8 cellular contexts compared by ENCODE assay signal in the genomic region with DNA sequence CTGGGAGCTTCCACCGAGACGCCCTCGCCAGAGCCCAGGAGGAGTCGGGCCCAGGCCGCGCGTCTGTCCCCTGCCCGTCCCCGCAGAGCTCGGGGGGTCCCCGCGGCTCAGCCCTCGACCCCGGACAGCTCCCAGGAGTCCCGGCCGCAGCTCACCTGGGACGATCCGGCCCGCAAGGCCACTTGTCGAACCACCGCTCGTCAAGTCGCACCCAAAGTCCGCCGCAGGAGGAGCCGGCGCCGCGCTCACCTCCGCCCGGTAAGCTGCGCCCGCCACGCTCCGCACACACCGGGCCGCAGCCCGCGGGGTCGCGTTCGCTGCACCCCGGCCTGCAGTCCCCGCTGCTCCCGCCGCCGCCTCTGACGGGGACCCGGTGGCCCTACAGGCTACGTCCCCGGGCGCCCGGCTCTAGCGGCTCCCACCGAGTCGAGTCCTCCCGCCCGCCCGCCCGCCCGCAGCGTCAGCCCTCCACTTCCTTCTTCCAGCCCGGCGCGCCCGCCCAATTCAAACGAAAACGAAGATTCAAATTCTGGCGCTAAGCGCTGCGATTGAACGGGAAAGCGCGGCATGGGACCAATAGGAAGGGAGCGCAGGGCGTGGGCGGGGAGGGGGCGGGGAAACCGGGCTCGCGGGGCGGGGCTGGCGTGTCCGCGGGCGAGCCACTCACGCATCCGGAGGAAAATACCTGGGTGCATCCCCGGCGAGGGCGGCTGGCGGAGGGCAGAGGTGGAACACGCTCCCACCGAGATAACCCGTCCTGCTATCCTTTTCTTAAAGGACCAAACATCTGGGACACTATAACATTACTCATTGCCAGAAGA. TPM values are rescaled to one million over a fixed set of nuclear protein-coding genes. Genes with fewer than 3 reads are reported as not detected.
A peak's percentile ranks its signal among the peaks of the same experiment; 100 is the strongest.
DNase-seq lines count a peak whose midpoint lies in the region; ATAC-seq, FAIRE-seq and TF ChIP-seq lines count a peak whose summit lies in the region.

A gene with protein sequence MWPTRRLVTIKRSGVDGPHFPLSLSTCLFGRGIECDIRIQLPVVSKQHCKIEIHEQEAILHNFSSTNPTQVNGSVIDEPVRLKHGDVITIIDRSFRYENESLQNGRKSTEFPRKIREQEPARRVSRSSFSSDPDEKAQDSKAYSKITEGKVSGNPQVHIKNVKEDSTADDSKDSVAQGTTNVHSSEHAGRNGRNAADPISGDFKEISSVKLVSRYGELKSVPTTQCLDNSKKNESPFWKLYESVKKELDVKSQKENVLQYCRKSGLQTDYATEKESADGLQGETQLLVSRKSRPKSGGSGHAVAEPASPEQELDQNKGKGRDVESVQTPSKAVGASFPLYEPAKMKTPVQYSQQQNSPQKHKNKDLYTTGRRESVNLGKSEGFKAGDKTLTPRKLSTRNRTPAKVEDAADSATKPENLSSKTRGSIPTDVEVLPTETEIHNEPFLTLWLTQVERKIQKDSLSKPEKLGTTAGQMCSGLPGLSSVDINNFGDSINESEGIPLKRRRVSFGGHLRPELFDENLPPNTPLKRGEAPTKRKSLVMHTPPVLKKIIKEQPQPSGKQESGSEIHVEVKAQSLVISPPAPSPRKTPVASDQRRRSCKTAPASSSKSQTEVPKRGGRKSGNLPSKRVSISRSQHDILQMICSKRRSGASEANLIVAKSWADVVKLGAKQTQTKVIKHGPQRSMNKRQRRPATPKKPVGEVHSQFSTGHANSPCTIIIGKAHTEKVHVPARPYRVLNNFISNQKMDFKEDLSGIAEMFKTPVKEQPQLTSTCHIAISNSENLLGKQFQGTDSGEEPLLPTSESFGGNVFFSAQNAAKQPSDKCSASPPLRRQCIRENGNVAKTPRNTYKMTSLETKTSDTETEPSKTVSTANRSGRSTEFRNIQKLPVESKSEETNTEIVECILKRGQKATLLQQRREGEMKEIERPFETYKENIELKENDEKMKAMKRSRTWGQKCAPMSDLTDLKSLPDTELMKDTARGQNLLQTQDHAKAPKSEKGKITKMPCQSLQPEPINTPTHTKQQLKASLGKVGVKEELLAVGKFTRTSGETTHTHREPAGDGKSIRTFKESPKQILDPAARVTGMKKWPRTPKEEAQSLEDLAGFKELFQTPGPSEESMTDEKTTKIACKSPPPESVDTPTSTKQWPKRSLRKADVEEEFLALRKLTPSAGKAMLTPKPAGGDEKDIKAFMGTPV (N-terminal part only) (minus strand): TSS at position 480 of the 821 bp plus-strand sequence. CDS start 756 bp downstream, outside the sequence.

- H3K4me3 ChIP-seq in heart right ventricle (peak within 1 kb of the TSS; percentile 26 to 83 (median 65)), upper lobe of left lung (peak within 1 kb of the TSS; percentile 27 to 79 (median 73))

- H3K27me3 ChIP-seq in heart right ventricle (peaks cover 0 to 47% (median 37%) of the 10 kb centered on the region in 7 donors), upper lobe of left lung (peaks cover 0 to 3% (median 0%) of the 10 kb centered on the region in 4 donors)

- peak; percentile 77 for DNase-seq in GM12892 (ENCODE audit: insufficient read length)
- peak; percentile 65 for DNase-seq in NCI-H1105 treated with DMSO at 0.1 percent for 48 hours (lab: John Stamatoyannopoulos, UW)
- DNase-seq in SW480 (ENCODE audit: low spot score) = peak; percentile 90
- DNase-seq in activated naive CD8-positive, alpha-beta T cell treated with anti-CD3 and anti-CD28 coated beads, Interleukin-2, amount 50 U/mL, for 16 hours (ENCODE audit: low read depth, low spot score) = peak; percentile 72
- DNase-seq in heart right ventricle = peak; percentile 79 to 86
- peak in 9 of 10 donors; percentile 41 to 93 (median 67) for DNase-seq in posterior cingulate gyrus
- DNase-seq in upper lobe of left lung = peak; percentile 87 to 94

- TF ChIP-seq POLR2A in GM12892 (IDR thresholded peaks at IDR 0.05; ENCODE audit: low read depth, low read length) (peak; percentile 64), upper lobe of left lung (IDR thresholded peaks at IDR 0.05) (no peak)

- H3K9me3 ChIP-seq in heart right ventricle (no peaks in the 10 kb centered on the region), upper lobe of left lung (no peaks in the 10 kb centered on the region)

- peak; percentile 85 for ATAC-seq in HG02759 (IDR thresholded peaks at IDR 0.05; ENCODE audit: unreplicated experiment)
- ATAC-seq in heart right ventricle = peak; percentile 91 to 96 (median 95)
- ATAC-seq in upper lobe of left lung (ENCODE audit: low FRiP score in 2 of 2) = peak; percentile 91 to 96

- no peak for TF ChIP-seq CTCF in heart right ventricle (IDR thresholded peaks at IDR 0.05)
- TF ChIP-seq CTCF in upper lobe of left lung (IDR thresholded peaks at IDR 0.05) = no peak

- H3K27ac ChIP-seq in heart right ventricle = peak within 1 kb of the TSS in 1 of 10 donors; percentile 68
- peak within 1 kb of the TSS in 2 of 4 donors; percentile 16 to 40 for H3K27ac ChIP-seq in upper lobe of left lung

- H3K4me1 ChIP-seq in heart right ventricle (peaks cover 6 to 31% (median 17%) of the 10 kb centered on the region in 9 donors), upper lobe of left lung (peaks cover 12 to 22% (median 15%) of the 10 kb centered on the region in 4 donors)

- WGBS in heart right ventricle, 2 donors = 0% methylated on average over 91 to 95 of the region's 95 CpGs
- WGBS in upper lobe of left lung, 2 donors = 0 to 1% methylated on average over 39 to 55 of the region's 95 CpGs

- no peak for TF ChIP-seq EP300 in upper lobe of left lung (IDR thresholded peaks at IDR 0.05)

- FAIRE-seq in GM12892 (lab: Jason Lieb, UNC) = peak; percentile 95

- intact Hi-C loops in heart right ventricle (cut with DNase I) (no loop called here), posterior cingulate gyrus (cut with DNase I) (no loop called here)

- H3K36me3 ChIP-seq in heart right ventricle = peaks cover 0 to 11% (median 0%) of the 10 kb centered on the region in 9 donors
- no peaks in the 10 kb centered on the region for H3K36me3 ChIP-seq in upper lobe of left lung

RNA-seq across cellular contexts. Expression of the gene that starts here (rescaled TPM):
- 29.0 TPM for polyA plus RNA-seq in GM12892 (2012; ENCODE audit: missing spikeins)
- total RNA-seq in heart right ventricle = 10 to 100 TPM in 1 of 10 donors, 1 to 10 TPM in 4, under 1 TPM in 5; 0.28 to 19.1 (median 0.72) TPM
- polyA plus RNA-seq in heart right ventricle = under 1 TPM; 0.09 to 0.15 TPM
- 1 to 10 TPM; 1.0 to 7.3 (median 5.0) TPM for total RNA-seq in upper lobe of left lung
